18 cellular contexts compared by ENCODE assay signal in genomic region chr3:34957707-34958106, GRCh38.
A peak's percentile ranks its signal among the peaks of the same experiment; 100 is the strongest.
DNase-seq lines count a peak whose midpoint lies in the region; ATAC-seq, FAIRE-seq and TF ChIP-seq lines count a peak whose summit lies in the region.
"Had no signal": no experiment of that assay in that cellular context is flagged by ENCODE, and none has a peak within 500 bp of the region (broad histone marks: within the 10 kb centered on the region; RNA-seq: fewer than 3 reads in every experiment).

No MANE protein-coding gene starts in this region.

- no peaks in the 10 kb centered on the region for H3K4me1 Mint-ChIP-seq in stimulated activated naive CD8-positive, alpha-beta T cell treated with anti-CD3 and anti-CD28 coated beads, Interleukin-15, amount 100 ng/mL, for 72 hours
- H3K4me1 Mint-ChIP-seq: activated T-helper 17 cell treated with anti-CD3 and anti-CD28 coated beads, Interleukin-2, amount 50 U/mL, for 72 hours; stimulated activated effector memory CD8-positive, alpha-beta T cell treated with anti-CD3 and anti-CD28 coated beads, Interleukin-12 subunit alpha, Interleukin-12 subunit beta, amount 100 ng/mL, for 72 hours had no signal

- FAIRE-seq in urothelium cell line (lab: Jason Lieb, UNC) = no peak
- FAIRE-seq: G401.6, TTC549 had no signal

- ATAC-seq in stimulated activated naive CD8-positive, alpha-beta T cell treated with anti-CD3 and anti-CD28 coated beads, Interleukin-15, Interleukin-2, amounts not matched to agents 100 U/mL and 50 U/mL, for 24 hours = peak; percentile 57
- no peak for ATAC-seq in stimulated activated naive CD8-positive, alpha-beta T cell treated with anti-CD3 and anti-CD28 coated beads, Interleukin-15, amount 100 ng/mL, for 72 hours
- ATAC-seq in HG02970 (IDR thresholded peaks at IDR 0.05; ENCODE audit: low FRiP score, unreplicated experiment) (no peak), esophagus mucosa (no peak)
- ATAC-seq: activated T-helper 17 cell treated with anti-CD3 and anti-CD28 coated beads, Interleukin-2, amount 50 U/mL, for 72 hours; right lobe of liver; stimulated activated effector memory CD8-positive, alpha-beta T cell treated with anti-CD3 and anti-CD28 coated beads, Interleukin-12 subunit alpha, Interleukin-12 subunit beta, amount 100 ng/mL, for 72 hours had no signal

- H3K9me3 Mint-ChIP-seq in stimulated activated naive CD8-positive, alpha-beta T cell treated with anti-CD3 and anti-CD28 coated beads, Interleukin-15, amount 100 ng/mL, for 72 hours = peaks cover 0 to 5% of the 10 kb centered on the region in 2 donors

- no peak for TF ChIP-seq CTCF in fibroblast of pulmonary artery (IDR thresholded peaks at IDR 0.05; ENCODE audit: low read length, missing control alignments)

- H3K27ac Mint-ChIP-seq in stimulated activated naive CD8-positive, alpha-beta T cell treated with anti-CD3 and anti-CD28 coated beads, Interleukin-15, amount 100 ng/mL, for 72 hours = no peak overlapping the region
- H3K27ac Mint-ChIP-seq: activated T-helper 17 cell treated with anti-CD3 and anti-CD28 coated beads, Interleukin-2, amount 50 U/mL, for 72 hours; stimulated activated effector memory CD8-positive, alpha-beta T cell treated with anti-CD3 and anti-CD28 coated beads, Interleukin-12 subunit alpha, Interleukin-12 subunit beta, amount 100 ng/mL, for 72 hours had no signal

- no peaks in the 10 kb centered on the region for H3K27me3 Mint-ChIP-seq in stimulated activated naive CD8-positive, alpha-beta T cell treated with anti-CD3 and anti-CD28 coated beads, Interleukin-15, amount 100 ng/mL, for 72 hours
- H3K27me3 Mint-ChIP-seq: activated T-helper 17 cell treated with anti-CD3 and anti-CD28 coated beads, Interleukin-2, amount 50 U/mL, for 72 hours had no signal

- no peak overlapping the region for H3K4me3 Mint-ChIP-seq in stimulated activated naive CD8-positive, alpha-beta T cell treated with anti-CD3 and anti-CD28 coated beads, Interleukin-15, amount 100 ng/mL, for 72 hours
- H3K4me3 Mint-ChIP-seq: activated T-helper 17 cell treated with anti-CD3 and anti-CD28 coated beads, Interleukin-2, amount 50 U/mL, for 72 hours; stimulated activated effector memory CD8-positive, alpha-beta T cell treated with anti-CD3 and anti-CD28 coated beads, Interleukin-12 subunit alpha, Interleukin-12 subunit beta, amount 100 ng/mL, for 72 hours had no signal

- no peak overlapping the region for H3K4me3 ChIP-seq in fibroblast of pulmonary artery (replicated peaks; ENCODE audit: low read depth, low read length)
- H3K4me3 ChIP-seq: dorsolateral prefrontal cortex, right lobe of liver had no signal

- DNase-seq in stimulated activated naive CD8-positive, alpha-beta T cell treated with anti-CD3 and anti-CD28 coated beads, Interleukin-15, Interleukin-2, amounts not matched to agents 100 U/mL and 50 U/mL, for 24 hours = no peak
- DNase-seq in stimulated activated naive CD8-positive, alpha-beta T cell treated with anti-CD3 and anti-CD28 coated beads, Interleukin-15, amount 100 ng/mL, for 72 hours = no peak
- DNase-seq in SKM-1 treated with dmso at 0.1 percent for 144 hours (lab: John Stamatoyannopoulos, UW; ENCODE audit: unreplicated experiment) (peak; percentile 24), fibroblast of pulmonary artery (ENCODE audit: low read depth) (peak; percentile 69), urothelium cell line (ENCODE audit: low spot score) (peak; percentile 42), NCI-H2171 (lab: John Stamatoyannopoulos, UW) (no peak)
- DNase-seq: activated CD4-positive, alpha-beta T cell treated with anti-CD3 and anti-CD28 coated beads for 48 hours; caudate nucleus; dorsolateral prefrontal cortex; MM.1S; NCI-H187; right lobe of liver had no signal

Comparison
In these comparisons a context has a peak if more than half of its experiments do, and no peak if none do; other contexts are left out.
1. DNase-seq: peak in SKM-1 treated with dmso at 0.1 percent for 144 hours (single experiment), fibroblast of pulmonary artery (single experiment) and urothelium cell line (single experiment); none in stimulated activated naive CD8-positive, alpha-beta T cell treated with anti-CD3 and anti-CD28 coated beads, Interleukin-15, Interleukin-2, amounts not matched to agents 100 U/mL and 50 U/mL, for 24 hours (single experiment), stimulated activated naive CD8-positive, alpha-beta T cell treated with anti-CD3 and anti-CD28 coated beads, Interleukin-15, amount 100 ng/mL, for 72 hours (0 of 2) and NCI-H2171 (single experiment).